8 cellular contexts compared by ENCODE assay signal in the genomic region with DNA sequence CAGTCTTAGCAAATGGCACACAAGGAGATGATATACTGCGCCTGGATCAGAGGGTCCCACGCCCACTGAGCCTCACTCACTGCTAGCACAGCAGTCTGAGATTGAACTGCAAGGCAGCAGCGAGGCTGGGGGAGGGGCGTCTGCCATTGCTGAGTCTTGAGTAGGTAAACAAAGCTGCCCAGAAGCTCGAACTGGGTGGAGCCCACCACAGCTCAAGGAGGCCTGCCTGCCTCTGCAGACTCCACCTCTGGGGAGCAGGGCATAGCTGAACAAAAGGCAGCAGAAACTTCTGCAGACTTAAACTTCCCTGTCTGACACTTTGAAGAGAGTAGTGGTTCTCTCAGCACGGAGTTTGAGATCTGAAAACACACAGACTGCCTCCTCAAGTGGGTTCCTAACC.
A peak's percentile ranks its signal among the peaks of the same experiment; 100 is the strongest.
DNase-seq lines count a peak whose midpoint lies in the region; ATAC-seq and TF ChIP-seq lines count a peak whose summit lies in the region.
"Not testable (repeated sequence)": the region's sequence is repeated elsewhere in the genome, so short reads cannot be mapped to it uniquely, and the experiment has no call there.

No MANE protein-coding gene starts in this region.

- H3K79me2 ChIP-seq in GM23338 (replicated peaks; ENCODE audit: insufficient read depth): not testable (repeated sequence)

- not testable (repeated sequence) for H4K20me1 ChIP-seq in GM23338 (replicated peaks; ENCODE audit: insufficient read depth); IMR-90 (ENCODE audit: insufficient read depth, low read length)

- H3K4me3 Mint-ChIP-seq in Calu3 (ENCODE audit: low read depth, unreplicated experiment): peak overlapping the region; percentile 39
- H3K4me3 Mint-ChIP-seq in GM23338, nephron progenitor cell: not testable (repeated sequence)
- peak overlapping the region; percentile 11; the same call in 1 of the 2 replicates for H3K4me3 Mint-ChIP-seq in WTC11

- not testable (repeated sequence) for H2BK15ac ChIP-seq in IMR-90 (ENCODE audit: low read depth, low read length)

- H2BK5ac ChIP-seq in IMR-90 (ENCODE audit: low read depth, low read length, poor library complexity, severe bottlenecking): not testable (repeated sequence)

- H3K9ac ChIP-seq in HUES48 (ENCODE audit: low read depth, low read length); IMR-90 (ENCODE audit: low read depth, low read length); iPS-15b (ENCODE audit: low read depth, low read length): not testable (repeated sequence)

- H3K14ac ChIP-seq in IMR-90 (replicated peaks; ENCODE audit: low read depth, low read length): not testable (repeated sequence)

- H2BK20ac ChIP-seq in IMR-90 (ENCODE audit: low read depth, low read length): not testable (repeated sequence)

- not testable (repeated sequence) for H3K4me1 Mint-ChIP-seq in Calu3 (ENCODE audit: low read depth, unreplicated experiment)
- H3K4me1 Mint-ChIP-seq in GM23338: peaks cover 11% of the 10 kb centered on the region
- H3K4me1 Mint-ChIP-seq in WTC11: peaks cover 11% of the 10 kb centered on the region
- peaks cover 16% of the 10 kb centered on the region for H3K4me1 Mint-ChIP-seq in nephron progenitor cell

- not testable (repeated sequence) for TF ChIP-seq POLR2A in IMR-90 (IDR thresholded peaks at IDR 0.05; ENCODE audit: low read depth, low read length)

- peak overlapping the region; percentile 23; the same call in 1 of the 2 replicates for H2AK5ac ChIP-seq in IMR-90 (ENCODE audit: low read depth, low read length)

- CTCF ChIA-PET in Calu3 (lab: Charles Lee): interaction anchor here (0.6 kb wide), 1 partner anchor 30 kb away, joined by 3 read pairs; no protein-coding TSS in a partner anchor
- CTCF ChIA-PET in IMR-90 (lab: Yijun Ruan, JAX); WTC11 (lab: Charles Lee): not testable (repeated sequence)

- H3K27ac ChIP-seq in GM23338 (ENCODE audit: low read depth); HUES48 (ENCODE audit: low read depth, low read length); IMR-90 (ENCODE audit: insufficient read depth, low read length): not testable (repeated sequence)
- peak overlapping the region; percentile 60 for H3K27ac ChIP-seq in cardiac muscle cell

- peaks cover 12% of the 10 kb centered on the region; the same call in 1 of the 2 replicates for H3K4me1 ChIP-seq in GM23338 (ENCODE audit: insufficient read depth)
- H3K4me1 ChIP-seq in HUES48 (ENCODE audit: control insufficient read depth, insufficient read depth, low read length); IMR-90 (ENCODE audit: control insufficient read depth, insufficient read depth, low read length); cardiac muscle cell (ENCODE audit: low read depth); iPS-15b (ENCODE audit: control insufficient read depth, insufficient read depth, low read length): not testable (repeated sequence)

- not testable (repeated sequence) for ATAC-seq in GM23338; IMR-90 (ENCODE audit: low read depth); WTC11

- intact Hi-C loops in Calu3 (cut with micrococcal nuclease; ENCODE audit: unreplicated experiment); IMR-90 (cut with micrococcal nuclease): not testable (repeated sequence)

- not testable (repeated sequence) for H3K36me3 Mint-ChIP-seq in Calu3 (ENCODE audit: insufficient read depth, unreplicated experiment); GM23338 (ENCODE audit: low read depth); WTC11
- peaks cover 25% of the 10 kb centered on the region for H3K36me3 Mint-ChIP-seq in nephron progenitor cell (ENCODE audit: low read depth)

- not testable (repeated sequence) for H4K91ac ChIP-seq in IMR-90 (ENCODE audit: insufficient read depth, low read depth, low read length)

- DNase-seq in Calu3 (peak; percentile 25), WTC11 (ENCODE audit: low spot score) (peak; percentile 64), cardiac muscle cell (ENCODE audit: low read depth in 1 of 2, low spot score in 1 of 2) (peak in 1 of 2 donors; percentile 24), nephron progenitor cell (peak; percentile 19)
- DNase-seq in GM23338 (ENCODE audit: low spot score); IMR-90: not testable (repeated sequence)

- not testable (repeated sequence) for H3K4ac ChIP-seq in IMR-90 (ENCODE audit: low read depth, low read length)

- H3K27me3 Mint-ChIP-seq in Calu3 (ENCODE audit: unreplicated experiment) (peaks cover 27% of the 10 kb centered on the region), GM23338 (ENCODE audit: insufficient read depth, low read depth, poor library complexity) (peaks cover 10% of the 10 kb centered on the region), WTC11 (ENCODE audit: low read depth) (peaks cover 53% of the 10 kb centered on the region)
- not testable (repeated sequence) for H3K27me3 Mint-ChIP-seq in nephron progenitor cell (ENCODE audit: low read depth, poor library complexity)

- peak overlapping the region; percentile 68 for H3K4me2 ChIP-seq in GM23338
- not testable (repeated sequence) for H3K4me2 ChIP-seq in IMR-90 (ENCODE audit: low read depth, low read length)

- not testable (repeated sequence) for H4K8ac ChIP-seq in IMR-90 (ENCODE audit: low read depth in 2 of 2, low read length in 2 of 2)

- TF ChIP-seq RAD21 in IMR-90 (IDR thresholded peaks at IDR 0.05; ENCODE audit: low read length): not testable (repeated sequence)

- not testable (repeated sequence) for H2BK120ac ChIP-seq in IMR-90 (ENCODE audit: low read depth, low read length)

- H3K18ac ChIP-seq in IMR-90 (ENCODE audit: low read depth, low read length): not testable (repeated sequence)

- not testable (repeated sequence) for H3F3A ChIP-seq in GM23338 (replicated peaks; ENCODE audit: low read depth)

- H3K9me1 ChIP-seq in IMR-90 (ENCODE audit: insufficient read depth, low read length): not testable (repeated sequence)

- H3K9me3 Mint-ChIP-seq in Calu3 (ENCODE audit: low read depth, unreplicated experiment); GM23338: not testable (repeated sequence)
- H3K9me3 Mint-ChIP-seq in WTC11: peaks cover 11% of the 10 kb centered on the region
- peaks cover 35% of the 10 kb centered on the region for H3K9me3 Mint-ChIP-seq in nephron progenitor cell

- H2AFZ ChIP-seq in GM23338; IMR-90 (replicated peaks; ENCODE audit: low read length, poor library complexity): not testable (repeated sequence)

- no CpG with 5 or more reads among the region's 6 CpGs for WGBS in IMR-90 (ENCODE audit: extremely low coverage in 2 of 2, insufficient read length in 1 of 2), 2 experiments

- H3K36me3 ChIP-seq in GM23338 (ENCODE audit: insufficient read depth); HUES48 (ENCODE audit: control insufficient read depth, insufficient read depth, low read length); IMR-90 (ENCODE audit: control insufficient read depth, insufficient read depth, low read length); cardiac muscle cell; iPS-15b (ENCODE audit: control insufficient read depth, insufficient read depth, low read length): not testable (repeated sequence)

- H3K79me1 ChIP-seq in IMR-90 (ENCODE audit: low read depth in 1 of 2, low read length in 2 of 2): not testable (repeated sequence)

- POLR2A ChIA-PET in IMR-90 (lab: Charles Lee; ENCODE audit: unreplicated experiment); WTC11 (lab: Charles Lee): not testable (repeated sequence)

- TF ChIP-seq CTCF in Calu3 (IDR thresholded peaks at IDR 0.05; ENCODE audit: unreplicated experiment); GM23338 (conservative IDR thresholded peaks at IDR 0.05; ENCODE audit: low read depth in 2 of 2); IMR-90 (conservative IDR thresholded peaks at IDR 0.05; ENCODE audit: low read depth, low read length); WTC11 (IDR thresholded peaks at IDR 0.05); cardiac muscle cell (IDR thresholded peaks at IDR 0.05; ENCODE audit: low read depth, low read length); nephron progenitor cell (IDR thresholded peaks at IDR 0.05): not testable (repeated sequence)

- in situ Hi-C loops in IMR-90 (cut with MboI; ENCODE audit: low sequenced_read_pairs): not testable (repeated sequence)

- H3K56ac ChIP-seq in IMR-90 (ENCODE audit: extremely low read depth, insufficient read depth, low read length): not testable (repeated sequence)

- dilution Hi-C loops in IMR-90 (cut with HindIII; ENCODE audit: low sequenced_read_pairs, unreplicated experiment): not testable (repeated sequence)

- not testable (repeated sequence) for H3K23ac ChIP-seq in IMR-90 (ENCODE audit: low read depth, low read length)

- BruUV-seq in Calu3 (replicated peaks; lab: Mats Ljungman, UMichigan); IMR-90 (replicated peaks; lab: Mats Ljungman, UMichigan): not testable (repeated sequence)

- not testable (repeated sequence) for H2AK9ac ChIP-seq in IMR-90 (replicated peaks; ENCODE audit: low read depth, low read length, poor library complexity)

- H4K5ac ChIP-seq in IMR-90 (ENCODE audit: low read depth, low read length): not testable (repeated sequence)

- H3K4me3 ChIP-seq in GM23338 (peak overlapping the region; percentile 26; the same call in 1 of the 2 replicates), HUES48 (ENCODE audit: low read depth, low read length) (peak overlapping the region; percentile 21; the same call in 1 of the 2 replicates), iPS-15b (ENCODE audit: low read depth, low read length) (peak overlapping the region; percentile 28)
- H3K4me3 ChIP-seq in IMR-90 (ENCODE audit: insufficient read depth, low read depth, low read length); cardiac muscle cell: not testable (repeated sequence)

- not testable (repeated sequence) for H3K9me3 ChIP-seq in HUES48 (ENCODE audit: control insufficient read depth, insufficient read depth, low read length); IMR-90 (ENCODE audit: control insufficient read depth, insufficient read depth, low read length); cardiac muscle cell (ENCODE audit: low read depth); iPS-15b (ENCODE audit: control insufficient read depth, insufficient read depth, low read length)

- not testable (repeated sequence) for H3K9me2 ChIP-seq in GM23338 (ENCODE audit: insufficient read depth)

- not testable (repeated sequence) for H3K27ac Mint-ChIP-seq in Calu3 (ENCODE audit: unreplicated experiment); GM23338; WTC11; nephron progenitor cell

- H3K27me3 ChIP-seq in GM23338 (ENCODE audit: insufficient read depth) (peaks cover 24% of the 10 kb centered on the region), HUES48 (ENCODE audit: control insufficient read depth, insufficient read depth, low read length) (peaks cover 33% of the 10 kb centered on the region), iPS-15b (ENCODE audit: control insufficient read depth, insufficient read depth, low read length) (peaks cover 29% of the 10 kb centered on the region)
- H3K27me3 ChIP-seq in IMR-90 (ENCODE audit: control insufficient read depth, insufficient read depth, low read length); cardiac muscle cell: not testable (repeated sequence)
